In genomic region chr2:6945087-6945813, GRCh38 we compare ENCODE assay signal across 1 cellular context.
TF ChIP-seq lines count a peak whose summit lies in the region.

No MANE protein-coding gene starts in this region.

TF ChIP-seq in GM12878, 131 proteins besides CTCF, POLR2A, EP300 and RAD21 (continued from another document and continues in another):
- TF ChIP-seq CEBPZ (IDR thresholded peaks at IDR 0.05; ENCODE audit: low read depth, low read length) = no peak
- no peak for TF ChIP-seq ZBTB4 (CRISPR knock-in tag; IDR thresholded peaks at IDR 0.05)
- TF ChIP-seq NR2F1 (conservative IDR thresholded peaks at IDR 0.05) = peak; percentile 90
- no peak for TF ChIP-seq ZNF207 (IDR thresholded peaks at IDR 0.05; ENCODE audit: borderline replicate concordance)
- no peak for TF ChIP-seq ZBED1 (IDR thresholded peaks at IDR 0.05; ENCODE audit: borderline replicate concordance)
- TF ChIP-seq IKZF2 (IDR thresholded peaks at IDR 0.05) = peak; percentile 89 to 90
- no peak for TF ChIP-seq SIX5 (IDR thresholded peaks at IDR 0.05; ENCODE audit: low read depth, low read length, severe bottlenecking)
- TF ChIP-seq PAX8 (IDR thresholded peaks at IDR 0.05) = no peak
- peak; percentile 88 for TF ChIP-seq RELB (IDR thresholded peaks at IDR 0.05; ENCODE audit: low read depth)
- TF ChIP-seq SREBF1 (IDR thresholded peaks at IDR 0.05; ENCODE audit: low read length) = no peak
- TF ChIP-seq LARP7 (IDR thresholded peaks at IDR 0.05) = no peak
- no peak for TF ChIP-seq JUND (IDR thresholded peaks at IDR 0.05; ENCODE audit: low read depth, low read length)
- no peak for TF ChIP-seq CBX5 (IDR thresholded peaks at IDR 0.05; ENCODE audit: low read depth)
- no peak for TF ChIP-seq RELA (IDR thresholded peaks at IDR 0.05; ENCODE audit: borderline replicate concordance, partially characterized antibody)
- no peak for TF ChIP-seq USF2 (IDR thresholded peaks at IDR 0.05; ENCODE audit: borderline replicate concordance, low read depth, low read length)
- no peak for TF ChIP-seq HCFC1 (IDR thresholded peaks at IDR 0.05; ENCODE audit: low read length)
- TF ChIP-seq CEBPB (IDR thresholded peaks at IDR 0.05; ENCODE audit: borderline replicate concordance in 1 of 2, low read depth in 2 of 2, low read length in 2 of 2) = peak in 1 of 2 experiments; percentile 49; a peak in 1 of 4 replicates
- no peak for TF ChIP-seq TAF1 (IDR thresholded peaks at IDR 0.05; ENCODE audit: borderline replicate concordance, low read depth, low read length)
- TF ChIP-seq CHD1 (IDR thresholded peaks at IDR 0.05; ENCODE audit: low read depth, low read length) = no peak
- 0 out of 2 replicates have a peak, but pooled peaks have one; percentile 31 for TF ChIP-seq IRF4 (IDR thresholded peaks at IDR 0.05; ENCODE audit: low read depth, low read length)
- TF ChIP-seq MAX (IDR thresholded peaks at IDR 0.05; ENCODE audit: low read depth, low read length) = no peak
- TF ChIP-seq ZSCAN29 (IDR thresholded peaks at IDR 0.05) = no peak
- no peak for TF ChIP-seq ESRRA (IDR thresholded peaks at IDR 0.05; ENCODE audit: low read length)
- peak; percentile 34; the same call in 1 of the 2 replicates for TF ChIP-seq SPI1 (IDR thresholded peaks at IDR 0.05; ENCODE audit: borderline replicate concordance, insufficient read depth, low read depth, low read length)
- TF ChIP-seq SREBF2 (IDR thresholded peaks at IDR 0.05; ENCODE audit: low read length) = no peak
- TF ChIP-seq RCOR1 (conservative IDR thresholded peaks at IDR 0.05; ENCODE audit: low read depth, low read length) = no peak
- no peak for TF ChIP-seq BCLAF1 (IDR thresholded peaks at IDR 0.05)
- TF ChIP-seq ATF7 (IDR thresholded peaks at IDR 0.05; ENCODE audit: low read depth) = peak; percentile 82
- TF ChIP-seq ZBTB11 (CRISPR knock-in tag; IDR thresholded peaks at IDR 0.05) = no peak
- TF ChIP-seq NRF1 (conservative IDR thresholded peaks at IDR 0.05; ENCODE audit: low read depth, low read length) = no peak
- TF ChIP-seq MYC (IDR thresholded peaks at IDR 0.05; ENCODE audit: insufficient read depth, insufficient read length, insufficient replicate concordance, low read length, severe bottlenecking) = no peak
- TF ChIP-seq USF1 (IDR thresholded peaks at IDR 0.05; ENCODE audit: borderline replicate concordance, extremely low read length, insufficient read depth, low read depth, low read length) = no peak
- TF ChIP-seq YBX1 (IDR thresholded peaks at IDR 0.05) = no peak
- peak; percentile 80 for TF ChIP-seq NFIC (IDR thresholded peaks at IDR 0.05; ENCODE audit: low read depth, low read length)
- TF ChIP-seq DPF2 (IDR thresholded peaks at IDR 0.05) = 0 out of 2 replicates have a peak, but pooled peaks have one; percentile 39
- TF ChIP-seq ATF3 (IDR thresholded peaks at IDR 0.05; ENCODE audit: borderline replicate concordance, extremely low read depth, low read depth, low read length) = no peak
- no peak for TF ChIP-seq BRCA1 (IDR thresholded peaks at IDR 0.05; ENCODE audit: low read depth, low read length)
- no peak for TF ChIP-seq KAT2A (conservative IDR thresholded peaks at IDR 0.05; ENCODE audit: control insufficient read depth, low read depth, low read length)
